In the genomic region with DNA sequence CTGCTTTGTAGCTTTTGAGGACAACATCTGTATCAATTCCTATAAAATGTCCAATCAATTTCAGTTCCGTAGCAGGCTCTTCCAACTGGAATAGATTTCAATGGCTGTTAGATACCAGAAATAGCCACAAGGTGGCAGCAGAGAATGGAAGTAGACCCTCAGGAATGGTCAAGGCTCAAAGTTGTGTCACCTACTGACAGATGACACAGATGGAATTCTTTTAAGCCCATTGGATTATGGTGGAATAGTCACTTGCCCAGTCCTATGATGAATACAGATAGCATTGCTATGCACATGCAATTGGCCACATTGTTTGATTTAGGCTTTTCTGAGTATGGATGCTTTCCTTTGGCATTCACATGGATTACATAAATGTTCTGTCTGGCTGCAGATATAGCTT, we compare ENCODE assay signal across 9 cellular contexts.
DNase-seq lines count a peak whose midpoint lies in the region; ATAC-seq, FAIRE-seq and TF ChIP-seq lines count a peak whose summit lies in the region.
"Had no signal": no experiment of that assay in that cellular context is flagged by ENCODE, and none has a peak within 500 bp of the region (broad histone marks: within the 10 kb centered on the region; RNA-seq: fewer than 3 reads in every experiment).

No MANE protein-coding gene starts in this region.

- H3K27ac ChIP-seq in Panc1 (ENCODE audit: low read length) (no peak overlapping the region), mammary epithelial cell (ENCODE audit: insufficient read depth, low read depth, low read length) (no peak overlapping the region), kidney (ENCODE audit: low read depth in 2 of 2, low read length in 2 of 2) (no peak overlapping the region)
- H3K27ac ChIP-seq: epithelial cell of prostate had no signal

- H3K27me3 ChIP-seq in Panc1 (ENCODE audit: control insufficient read depth, insufficient read depth, low read length) = peaks cover 2% of the 10 kb centered on the region; the same call in 1 of the 2 replicates
- H3K27me3 ChIP-seq in mammary epithelial cell (ENCODE audit: insufficient read depth, low read length) = peaks cover 5% of the 10 kb centered on the region

- H3K4me1 ChIP-seq in Panc1 (ENCODE audit: control insufficient read depth, insufficient read depth, low read length) = no peaks in the 10 kb centered on the region
- no peaks in the 10 kb centered on the region for H3K4me1 ChIP-seq in mammary epithelial cell (ENCODE audit: insufficient read depth, low read length)
- no peaks in the 10 kb centered on the region for H3K4me1 ChIP-seq in kidney (ENCODE audit: control insufficient read depth in 1 of 2, insufficient read depth in 1 of 2, low read depth in 1 of 2, low read length in 2 of 2)

- H3K9me3 ChIP-seq in Panc1 (ENCODE audit: control insufficient read depth, insufficient read depth, low read depth, low read length) (no peaks in the 10 kb centered on the region), mammary epithelial cell (replicated peaks; ENCODE audit: insufficient read depth, low read length) (no peaks in the 10 kb centered on the region), kidney (ENCODE audit: control insufficient read depth in 1 of 2, low read length in 2 of 2) (no peaks in the 10 kb centered on the region)

- in situ Hi-C loops in Panc1 (cut with HindIII; ENCODE audit: low pct_unique_long_range_greater_than_20kb, low sequenced_read_pairs) (no loop called here), mammary epithelial cell (cut with MboI; ENCODE audit: low sequenced_read_pairs in 2 of 2) (loop anchor here (25.0 kb wide), 1 partner anchor 306 kb away; no protein-coding TSS in a partner anchor)

- TF ChIP-seq CTCF in Panc1 (IDR thresholded peaks at IDR 0.05) (peak; percentile 79), mammary epithelial cell (conservative IDR thresholded peaks at IDR 0.05 in 1 of 2, IDR thresholded peaks at IDR 0.05 in 1 of 2; ENCODE audit: extremely low read depth in 1 of 2, insufficient read depth in 1 of 2, low read depth in 1 of 2, low read length in 2 of 2) (peak; percentile 79 to 81), kidney (IDR thresholded peaks at IDR 0.05; ENCODE audit: borderline replicate concordance, extremely low read depth, insufficient read depth) (peak; percentile 66)

- CTCF ChIA-PET in Panc1 (lab: Charles Lee) (interaction anchor here (0.5 kb wide), 1 partner anchor 298 kb away, joined by 6 read pairs; no protein-coding TSS in a partner anchor), mammary epithelial cell (lab: Charles Lee; ENCODE audit: low non-redundant PET) (interaction anchor here (0.7 kb wide), 1 partner anchor 291 kb away, joined by 3 read pairs; no protein-coding TSS in a partner anchor)

- H3K9ac ChIP-seq in mammary epithelial cell (ENCODE audit: insufficient read depth, low read length) (no peak overlapping the region), kidney (ENCODE audit: low read length in 2 of 2) (no peak overlapping the region)

- intact Hi-C loops in Panc1 (cut with micrococcal nuclease; ENCODE audit: unreplicated experiment) = loop anchor here (2.0 kb wide), 2 partner anchors 137 to 309 kb away; no protein-coding TSS in a partner anchor
- intact Hi-C loops in mammary epithelial cell (cut with micrococcal nuclease) = loop anchor here (1.0 to 10.0 kb wide), 3 partner anchors 133 to 310 kb away; partner anchors contain the start of gene RADX
- intact Hi-C loops in kidney (cut with DNase I) = no loop called here

- WGBS in mammary epithelial cell (ENCODE audit: low coverage, missing lambda C conversion rate) = 0% methylated on average over 1 of the region's 1 CpG

- DNase-seq in activated gamma-delta T cell treated with Interleukin-2 at 50 U/mL for 16 hours = peak; percentile 46
- DNase-seq in activated gamma-delta T cell (lab: John Stamatoyannopoulos, UW) = no peak
- DNase-seq in HK-2 (ENCODE audit: unreplicated experiment) = peak; percentile 26
- DNase-seq in Panc1 (ENCODE audit: low read depth, low spot score) = peak; percentile 41
- DNase-seq in mammary epithelial cell = peak; percentile 42
- DNase-seq in kidney = no peak
- peak in 2 of 3 experiments; percentile 4 to 25 for DNase-seq in stimulated activated CD4-positive, alpha-beta T cell treated with anti-CD3 and anti-CD28 coated beads, TNF-alpha, amount 100 ng/mL, for 24 hours (ENCODE audit: low read depth in 3 of 3)
- no peak for DNase-seq in cerebellar nuclear complex (lab: John Stamatoyannopoulos, UW)

- no peaks in the 10 kb centered on the region for H4K20me1 ChIP-seq in mammary epithelial cell (ENCODE audit: insufficient read depth, low read length)

- dilution Hi-C loops in mammary epithelial cell (cut with HindIII; ENCODE audit: low sequenced_read_pairs) = loop anchor here (25.0 kb wide), 1 partner anchor 306 kb away; no protein-coding TSS in a partner anchor

- BruUV-seq in Panc1 (replicated peaks; lab: Mats Ljungman, UMichigan) (no TSS peak), mammary epithelial cell (replicated peaks; lab: Mats Ljungman, UMichigan) (no TSS peak)

- ATAC-seq in Panc1 = peak; percentile 82

- no peak overlapping the region for H2AFZ ChIP-seq in mammary epithelial cell (ENCODE audit: low read depth, low read length)

- POLR2A ChIA-PET in Panc1 (lab: Charles Lee) = no interaction called here

- H3K79me2 ChIP-seq in mammary epithelial cell (ENCODE audit: insufficient read depth, low read length) = no peaks in the 10 kb centered on the region

- H3K36me3 ChIP-seq in Panc1 (ENCODE audit: control insufficient read depth, insufficient read depth, low read length) = no peaks in the 10 kb centered on the region
- no peaks in the 10 kb centered on the region for H3K36me3 ChIP-seq in mammary epithelial cell (ENCODE audit: insufficient read depth, low read length)
- no peaks in the 10 kb centered on the region for H3K36me3 ChIP-seq in kidney (ENCODE audit: control insufficient read depth in 1 of 2, insufficient read depth in 2 of 2, low read length in 2 of 2)

- no peak overlapping the region for H3K4me2 ChIP-seq in mammary epithelial cell (ENCODE audit: insufficient read depth, low read depth, low read length)

- no peak overlapping the region for H3K4me3 ChIP-seq in Panc1 (ENCODE audit: low read depth in 2 of 2, low read length in 2 of 2)
- no peak overlapping the region for H3K4me3 ChIP-seq in mammary epithelial cell (replicated peaks in 1 of 3; ENCODE audit: insufficient read depth in 1 of 3, low read depth in 2 of 3, low read length in 3 of 3)
- no peak overlapping the region for H3K4me3 ChIP-seq in kidney (ENCODE audit: low read length in 2 of 2)

- peak; percentile 99 for FAIRE-seq in kidney (lab: Jason Lieb, UNC)

Comparison
In these comparisons a context has a peak if more than half of its experiments do, and no peak if none do; other contexts are left out.
1. DNase-seq: peak in activated gamma-delta T cell treated with Interleukin-2 at 50 U/mL for 16 hours (single experiment), HK-2 (single experiment), Panc1 (single experiment), mammary epithelial cell (single experiment) and stimulated activated CD4-positive, alpha-beta T cell treated with anti-CD3 and anti-CD28 coated beads, TNF-alpha, amount 100 ng/mL, for 24 hours (2 of 3); none in activated gamma-delta T cell (single experiment), kidney (single experiment) and cerebellar nuclear complex (0 of 2).
2. Peak in every context shown above with its lines, with median percentiles within 50 percentile points of each other: CTCF ChIP-seq.